In genomic region chrX:154370300-154370881, GRCh38 we compare ENCODE assay signal across 8 cellular contexts. TPM values are rescaled to one million over a fixed set of nuclear protein-coding genes. Genes with fewer than 3 reads are reported as not detected.
DNase-seq lines count a peak whose midpoint lies in the region; ATAC-seq, FAIRE-seq and TF ChIP-seq lines count a peak whose summit lies in the region.

No MANE protein-coding gene starts in this region.

- H3K4me1 ChIP-seq in ACC112 (ENCODE audit: control insufficient read depth, insufficient read depth, low read length, unreplicated experiment) (peaks cover 24% of the 10 kb centered on the region), HepG2 (ENCODE audit: insufficient read depth, low read length) (peaks cover 37% of the 10 kb centered on the region), tibial artery (peaks cover 0 to 48% (median 28%) of the 10 kb centered on the region in 4 donors)

- BruUV-seq in HepG2 (replicated peaks; lab: Mats Ljungman, UMichigan) = no TSS peak

- H3K36me3 ChIP-seq in ACC112 (ENCODE audit: insufficient read depth, low read length) = peaks cover 14% of the 10 kb centered on the region; the same call in 1 of the 2 replicates
- H3K36me3 ChIP-seq in HepG2 (replicated peaks in 1 of 2; ENCODE audit: control insufficient read depth in 1 of 2, insufficient read depth in 2 of 2, low read length in 2 of 2) = peaks cover 7 to 15% of the 10 kb centered on the region in 2 experiments; a peak in 4 of 5 replicates
- peaks cover 43 to 55% (median 44%) of the 10 kb centered on the region in 3 donors for H3K36me3 ChIP-seq in tibial artery

- POLR2A ChIA-PET in HepG2 (lab: Yijun Ruan, JAX) = interaction anchor here (0.7 to 3.0 kb wide), 9 partner anchors 9 to 172 kb away, joined by 3 to 17 read pairs (median 6); partner anchors contain the start of genes EMD, RPL10 and SLC10A3

- H3K4me2 ChIP-seq in HepG2 (ENCODE audit: low read depth, low read length) = peak overlapping the region; percentile 92

- peak overlapping the region; percentile 87 for H3K9ac ChIP-seq in HepG2 (ENCODE audit: insufficient read depth, low read depth, low read length)

- TF ChIP-seq CTCF in HFF-Myc (IDR thresholded peaks at IDR 0.05; ENCODE audit: low read depth, low read length, missing control alignments) (no peak), astrocyte of the spinal cord (IDR thresholded peaks at IDR 0.05; ENCODE audit: low read depth, low read length) (no peak), HepG2 (CRISPR knock-in tag; IDR thresholded peaks at IDR 0.05) (no peak), tibial artery (IDR thresholded peaks at IDR 0.05) (no peak)

- in situ Hi-C loops in astrocyte of the spinal cord (cut with HindIII; ENCODE audit: low sequenced_read_pairs) = no loop called here
- in situ Hi-C loops in HepG2 (cut with HindIII; ENCODE audit: extremely low pct_ligation_motif_present, low pct_unique_long_range_greater_than_20kb) = no loop called here

- intact Hi-C loops in HepG2 (cut with micrococcal nuclease; ENCODE audit: unreplicated experiment) (no loop called here), tibial artery (cut with DNase I; ENCODE audit: low total_unique reads) (no loop called here)

- H3K79me2 ChIP-seq in ACC112 (ENCODE audit: control insufficient read depth, insufficient read depth, low read length, unreplicated experiment) = peaks cover 68% of the 10 kb centered on the region
- peaks cover 22% of the 10 kb centered on the region for H3K79me2 ChIP-seq in HepG2 (ENCODE audit: insufficient read depth, low read length)

- H2AFZ ChIP-seq in ACC112 (ENCODE audit: low read length, unreplicated experiment) (no peak overlapping the region), HepG2 (ENCODE audit: low read length) (no peak overlapping the region)

- WGBS in HepG2 (ENCODE audit: low lambda C conversion rate) = no CpG with 5 or more reads among the region's 52 CpGs

- TF ChIP-seq POLR2A in HepG2 (IDR thresholded peaks at IDR 0.05; ENCODE audit: insufficient read depth in 1 of 2, low read depth in 2 of 2, low read length in 2 of 2) = no peak

- no peak for TF ChIP-seq RAD21 in HepG2 (CRISPR knock-in tag; IDR thresholded peaks at IDR 0.05)

- H3K27me3 ChIP-seq in ACC112 (ENCODE audit: insufficient read depth, low read length) (no peaks in the 10 kb centered on the region), HepG2 (ENCODE audit: control insufficient read depth in 1 of 2, insufficient read depth in 2 of 2, low read length in 2 of 2) (no peaks in the 10 kb centered on the region), tibial artery (no peaks in the 10 kb centered on the region)

- peaks cover 7% of the 10 kb centered on the region; the same call in 1 of the 2 replicates for H4K20me1 ChIP-seq in HepG2 (ENCODE audit: insufficient read depth, low read length)

- H3K4me3 ChIP-seq in ACC112 (ENCODE audit: low read depth, low read length) (peak overlapping the region; percentile 96), HFF-Myc (replicated peaks; ENCODE audit: low read depth, low read length) (peak overlapping the region; percentile 88), astrocyte of the spinal cord (ENCODE audit: low read depth, low read length) (peak overlapping the region; percentile 71), HepG2 (replicated peaks in 1 of 3; ENCODE audit: insufficient read depth in 1 of 3, low read depth in 2 of 3, low read length in 3 of 3) (peak overlapping the region; percentile 65 to 92 (median 80)), tibial artery (peak overlapping the region; percentile 78 to 85)

- H3K9me3 ChIP-seq in HepG2 (ENCODE audit: low read length) (no peaks in the 10 kb centered on the region), tibial artery (no peaks in the 10 kb centered on the region)

- CTCF ChIA-PET in HepG2 (lab: Yijun Ruan, JAX; ENCODE audit: low intra/inter-chr PET ratio, low total read pairs) = interaction anchor here (0.9 kb wide), 1 partner anchor 164 kb away, joined by 4 read pairs; no protein-coding TSS in a partner anchor

- TF ChIP-seq EP300 in HepG2 (IDR thresholded peaks at IDR 0.05; ENCODE audit: low read depth in 2 of 2, low read length in 2 of 2) (no peak), HepG2 (CRISPR knock-in tag; IDR thresholded peaks at IDR 0.05; ENCODE audit: borderline replicate concordance) (no peak)

- no peak for FAIRE-seq in HepG2 (lab: Jason Lieb, UNC)

- no peak for DNase-seq in HFF-Myc (ENCODE audit: extremely low read depth, low read depth)
- DNase-seq in astrocyte of the spinal cord (ENCODE audit: low read depth, low spot score) = no peak
- no peak for DNase-seq in HepG2 (ENCODE audit: low spot score)
- no peak for DNase-seq in tibial artery
- DNase-seq in ureter (ENCODE audit: low spot score) = no peak

- H3K27ac ChIP-seq in ACC112 (ENCODE audit: low read depth, low read length) = peak overlapping the region; percentile 100
- peak overlapping the region; percentile 77 for H3K27ac ChIP-seq in HepG2 (ENCODE audit: extremely low read length, insufficient read depth, low read length)
- H3K27ac ChIP-seq in tibial artery = peak overlapping the region; percentile 96 to 98

- no peak; the same call in 2 of the 3 replicates for ATAC-seq in HepG2
- no peak for ATAC-seq in GM21737 (IDR thresholded peaks at IDR 0.05; ENCODE audit: unreplicated experiment)
- no peak for ATAC-seq in activated CD4-positive, CD25-positive, alpha-beta regulatory T cell treated with anti-CD3 and anti-CD28 coated beads, Interleukin-2, amount 50 U/mL, for 24 hours

RNA-seq across cellular contexts. Expression of gene FLNA, which starts 4.0 kb away (rescaled TPM):
- total RNA-seq in HepG2 (2016; rRNA removed; fragmentation: Illumina TruSeq; extraction: Trizol) (119 and 174 TPM in 2 replicates), ureter (2,361 TPM)
- total RNA-seq in HepG2 (2016; cell fraction: cytosol; rRNA removed; fragmentation: Illumina TruSeq; extraction: Trizol; ENCODE audit: low read depth) = 13.2 and 13.4 TPM in 2 replicates
- 90.0 and 191 TPM in 2 replicates for total RNA-seq in HepG2 (2016; cell fraction: insoluble cytoplasmic fraction; rRNA removed; fragmentation: Illumina TruSeq; extraction: Trizol)
- 36.3 and 36.5 TPM in 2 replicates for total RNA-seq in HepG2 (2016; cell fraction: membrane; rRNA removed; fragmentation: Illumina TruSeq; extraction: Trizol)
- 184 and 199 TPM in 2 replicates for total RNA-seq in HepG2 (2016; cell fraction: nucleus; rRNA removed; fragmentation: Illumina TruSeq; extraction: Trizol)
- polyA plus RNA-seq in HepG2 (2011; rRNA removed) = 83.4 and 117 TPM in 2 replicates
- polyA plus RNA-seq in HepG2 (2011; cell fraction: cytosol; rRNA removed) = 51.4 and 75.1 TPM in 2 replicates
- polyA plus RNA-seq in HepG2 (2011; cell fraction: nucleus; rRNA removed) = 546 and 648 TPM in 2 replicates
- polyA plus RNA-seq in HepG2 (2012) = 102 and 157 TPM in 2 replicates
- 12.4 and 15.1 TPM in 2 replicates for polyA plus RNA-seq in HepG2 (2016; cell fraction: cytosol; fragmentation: Illumina TruSeq; extraction: Trizol; ENCODE audit: low read depth)
- 93.9 and 131 TPM in 2 replicates for polyA plus RNA-seq in HepG2 (2016; cell fraction: insoluble cytoplasmic fraction; fragmentation: Illumina TruSeq; extraction: Trizol; ENCODE audit: low read depth)
- polyA plus RNA-seq in HepG2 (2016; cell fraction: membrane; fragmentation: Illumina TruSeq; extraction: Trizol; ENCODE audit: low read depth) = 22.9 and 27.1 TPM in 2 replicates
- 309 and 326 TPM in 2 replicates for polyA plus RNA-seq in HepG2 (2016; cell fraction: nucleus; fragmentation: Illumina TruSeq; extraction: Trizol; ENCODE audit: insufficient read depth, low read depth)
- polyA minus RNA-seq in HepG2 (2011; rRNA and poly(A)+ RNA removed; ENCODE audit: low replicate concordance) = 637 and 802 TPM in 2 replicates
- 304 and 314 TPM in 2 replicates for polyA minus RNA-seq in HepG2 (2011; cell fraction: cytosol; rRNA and poly(A)+ RNA removed)
- 230 and 260 TPM in 2 replicates for polyA minus RNA-seq in HepG2 (2011; cell fraction: nucleus; rRNA and poly(A)+ RNA removed)

RNA-seq across cellular contexts. Expression of gene EMD, which starts 8.7 kb away (rescaled TPM):
- total RNA-seq in HepG2 (2016; rRNA removed; fragmentation: Illumina TruSeq; extraction: Trizol) = 10.4 and 14.5 TPM in 2 replicates
- 23.2 and 32.8 TPM in 2 replicates for total RNA-seq in HepG2 (2016; cell fraction: cytosol; rRNA removed; fragmentation: Illumina TruSeq; extraction: Trizol; ENCODE audit: low read depth)
- total RNA-seq in HepG2 (2016; cell fraction: insoluble cytoplasmic fraction; rRNA removed; fragmentation: Illumina TruSeq; extraction: Trizol) = 8.8 and 14.4 TPM in 2 replicates
- total RNA-seq in HepG2 (2016; cell fraction: membrane; rRNA removed; fragmentation: Illumina TruSeq; extraction: Trizol) = 27.8 and 36.0 TPM in 2 replicates
- 9.2 and 9.7 TPM in 2 replicates for total RNA-seq in HepG2 (2016; cell fraction: nucleus; rRNA removed; fragmentation: Illumina TruSeq; extraction: Trizol)
- 14.9 and 19.1 TPM in 2 replicates for polyA plus RNA-seq in HepG2 (2011; rRNA removed)
- 16.0 and 18.2 TPM in 2 replicates for polyA plus RNA-seq in HepG2 (2011; cell fraction: cytosol; rRNA removed)
- polyA plus RNA-seq in HepG2 (2011; cell fraction: nucleus; rRNA removed) = 49.8 and 50.2 TPM in 2 replicates
- polyA plus RNA-seq in HepG2 (2012) = 17.5 and 18.8 TPM in 2 replicates
- polyA plus RNA-seq in HepG2 (2016; cell fraction: cytosol; fragmentation: Illumina TruSeq; extraction: Trizol; ENCODE audit: low read depth) = 74.7 and 108 TPM in 2 replicates
- polyA plus RNA-seq in HepG2 (2016; cell fraction: insoluble cytoplasmic fraction; fragmentation: Illumina TruSeq; extraction: Trizol; ENCODE audit: low read depth) = 25.4 and 35.1 TPM in 2 replicates
- 69.7 and 96.5 TPM in 2 replicates for polyA plus RNA-seq in HepG2 (2016; cell fraction: membrane; fragmentation: Illumina TruSeq; extraction: Trizol; ENCODE audit: low read depth)
- 38.7 and 39.0 TPM in 2 replicates for polyA plus RNA-seq in HepG2 (2016; cell fraction: nucleus; fragmentation: Illumina TruSeq; extraction: Trizol; ENCODE audit: insufficient read depth, low read depth)
- 13.3 and 53.4 TPM in 2 replicates for polyA minus RNA-seq in HepG2 (2011; rRNA and poly(A)+ RNA removed; ENCODE audit: low replicate concordance)
- polyA minus RNA-seq in HepG2 (2011; cell fraction: cytosol; rRNA and poly(A)+ RNA removed) = 9.3 and 9.9 TPM in 2 replicates
- polyA minus RNA-seq in HepG2 (2011; cell fraction: nucleus; rRNA and poly(A)+ RNA removed) = 6.2 and 7.2 TPM in 2 replicates
- total RNA-seq in ureter = 80.4 TPM

RNA-seq across cellular contexts. Expression of gene RPL10, which starts 27.8 kb away (rescaled TPM):
- total RNA-seq in HepG2 (2016; rRNA removed; fragmentation: Illumina TruSeq; extraction: Trizol) (2,381 and 2,883 TPM in 2 replicates), ureter (3,238 TPM)
- total RNA-seq in HepG2 (2016; cell fraction: cytosol; rRNA removed; fragmentation: Illumina TruSeq; extraction: Trizol; ENCODE audit: low read depth) = 2,845 and 3,163 TPM in 2 replicates
- total RNA-seq in HepG2 (2016; cell fraction: insoluble cytoplasmic fraction; rRNA removed; fragmentation: Illumina TruSeq; extraction: Trizol) = 2,364 and 2,968 TPM in 2 replicates
- 6,021 and 6,074 TPM in 2 replicates for total RNA-seq in HepG2 (2016; cell fraction: membrane; rRNA removed; fragmentation: Illumina TruSeq; extraction: Trizol)
- 936 and 1,040 TPM in 2 replicates for total RNA-seq in HepG2 (2016; cell fraction: nucleus; rRNA removed; fragmentation: Illumina TruSeq; extraction: Trizol)
- polyA plus RNA-seq in HepG2 (2011; rRNA removed) = 4,713 and 5,167 TPM in 2 replicates
- 7,297 and 8,438 TPM in 2 replicates for polyA plus RNA-seq in HepG2 (2011; cell fraction: cytosol; rRNA removed)
- 1,715 and 1,756 TPM in 2 replicates for polyA plus RNA-seq in HepG2 (2011; cell fraction: nucleus; rRNA removed)
- polyA plus RNA-seq in HepG2 (2012) = 3,170 and 4,590 TPM in 2 replicates
- polyA plus RNA-seq in HepG2 (2016; cell fraction: cytosol; fragmentation: Illumina TruSeq; extraction: Trizol; ENCODE audit: low read depth) = 5,111 and 5,676 TPM in 2 replicates
- 3,496 and 3,549 TPM in 2 replicates for polyA plus RNA-seq in HepG2 (2016; cell fraction: insoluble cytoplasmic fraction; fragmentation: Illumina TruSeq; extraction: Trizol; ENCODE audit: low read depth)
- polyA plus RNA-seq in HepG2 (2016; cell fraction: membrane; fragmentation: Illumina TruSeq; extraction: Trizol; ENCODE audit: low read depth) = 7,184 and 7,370 TPM in 2 replicates
- 1,977 and 1,989 TPM in 2 replicates for polyA plus RNA-seq in HepG2 (2016; cell fraction: nucleus; fragmentation: Illumina TruSeq; extraction: Trizol; ENCODE audit: insufficient read depth, low read depth)
- polyA minus RNA-seq in HepG2 (2011; rRNA and poly(A)+ RNA removed; ENCODE audit: low replicate concordance) = 1,812 and 2,162 TPM in 2 replicates
- 929 and 970 TPM in 2 replicates for polyA minus RNA-seq in HepG2 (2011; cell fraction: cytosol; rRNA and poly(A)+ RNA removed)
- 272 and 332 TPM in 2 replicates for polyA minus RNA-seq in HepG2 (2011; cell fraction: nucleus; rRNA and poly(A)+ RNA removed)

RNA-seq across cellular contexts. Expression of gene DNASE1L1, which starts 38.7 kb away (rescaled TPM):
- total RNA-seq in HepG2 (2016; rRNA removed; fragmentation: Illumina TruSeq; extraction: Trizol) (4.6 and 4.7 TPM in 2 replicates), ureter (27.0 TPM)
- total RNA-seq in HepG2 (2016; cell fraction: cytosol; rRNA removed; fragmentation: Illumina TruSeq; extraction: Trizol; ENCODE audit: low read depth) = 3.2 and 3.4 TPM in 2 replicates
- 3.9 and 5.0 TPM in 2 replicates for total RNA-seq in HepG2 (2016; cell fraction: insoluble cytoplasmic fraction; rRNA removed; fragmentation: Illumina TruSeq; extraction: Trizol)
- 8.0 and 8.2 TPM in 2 replicates for total RNA-seq in HepG2 (2016; cell fraction: membrane; rRNA removed; fragmentation: Illumina TruSeq; extraction: Trizol)
- total RNA-seq in HepG2 (2016; cell fraction: nucleus; rRNA removed; fragmentation: Illumina TruSeq; extraction: Trizol) = 5.1 and 5.8 TPM in 2 replicates
- polyA plus RNA-seq in HepG2 (2011; rRNA removed) = 12.3 and 16.5 TPM in 2 replicates
- 13.3 and 15.2 TPM in 2 replicates for polyA plus RNA-seq in HepG2 (2011; cell fraction: cytosol; rRNA removed)
- polyA plus RNA-seq in HepG2 (2011; cell fraction: nucleus; rRNA removed) = 17.5 and 18.0 TPM in 2 replicates
- 8.0 and 11.7 TPM in 2 replicates for polyA plus RNA-seq in HepG2 (2012)
- polyA plus RNA-seq in HepG2 (2016; cell fraction: cytosol; fragmentation: Illumina TruSeq; extraction: Trizol; ENCODE audit: low read depth) = 4.0 and 4.8 TPM in 2 replicates
- 4.8 and 4.9 TPM in 2 replicates for polyA plus RNA-seq in HepG2 (2016; cell fraction: insoluble cytoplasmic fraction; fragmentation: Illumina TruSeq; extraction: Trizol; ENCODE audit: low read depth)
- 9.1 and 9.5 TPM in 2 replicates for polyA plus RNA-seq in HepG2 (2016; cell fraction: membrane; fragmentation: Illumina TruSeq; extraction: Trizol; ENCODE audit: low read depth)
- polyA plus RNA-seq in HepG2 (2016; cell fraction: nucleus; fragmentation: Illumina TruSeq; extraction: Trizol; ENCODE audit: insufficient read depth, low read depth) = 5.5 and 8.8 TPM in 2 replicates
- polyA minus RNA-seq in HepG2 (2011; rRNA and poly(A)+ RNA removed; ENCODE audit: low replicate concordance) = 24.1 and 42.4 TPM in 2 replicates
- polyA minus RNA-seq in HepG2 (2011; cell fraction: cytosol; rRNA and poly(A)+ RNA removed) = 5.9 and 6.7 TPM in 2 replicates
- 4.2 and 5.0 TPM in 2 replicates for polyA minus RNA-seq in HepG2 (2011; cell fraction: nucleus; rRNA and poly(A)+ RNA removed)

RNA-seq across cellular contexts. Expression of gene TAFAZZIN, which starts 40.9 kb away (rescaled TPM):
- total RNA-seq in HepG2 (2016; rRNA removed; fragmentation: Illumina TruSeq; extraction: Trizol) = 6.3 and 16.8 TPM in 2 replicates
- 5.9 and 8.5 TPM in 2 replicates for total RNA-seq in HepG2 (2016; cell fraction: cytosol; rRNA removed; fragmentation: Illumina TruSeq; extraction: Trizol; ENCODE audit: low read depth)
- total RNA-seq in HepG2 (2016; cell fraction: insoluble cytoplasmic fraction; rRNA removed; fragmentation: Illumina TruSeq; extraction: Trizol) = 4.8 and 17.3 TPM in 2 replicates
- 5.5 and 6.3 TPM in 2 replicates for total RNA-seq in HepG2 (2016; cell fraction: membrane; rRNA removed; fragmentation: Illumina TruSeq; extraction: Trizol)
- total RNA-seq in HepG2 (2016; cell fraction: nucleus; rRNA removed; fragmentation: Illumina TruSeq; extraction: Trizol) = 17.9 and 26.2 TPM in 2 replicates
- polyA plus RNA-seq in HepG2 (2011; rRNA removed) = 27.9 and 30.9 TPM in 2 replicates
- polyA plus RNA-seq in HepG2 (2011; cell fraction: cytosol; rRNA removed) = 8.7 and 11.6 TPM in 2 replicates
- 281 and 287 TPM in 2 replicates for polyA plus RNA-seq in HepG2 (2011; cell fraction: nucleus; rRNA removed)
- 16.8 and 21.1 TPM in 2 replicates for polyA plus RNA-seq in HepG2 (2012)
- 2.5 and 2.9 TPM in 2 replicates for polyA plus RNA-seq in HepG2 (2016; cell fraction: cytosol; fragmentation: Illumina TruSeq; extraction: Trizol; ENCODE audit: low read depth)
- 5.3 and 7.9 TPM in 2 replicates for polyA plus RNA-seq in HepG2 (2016; cell fraction: insoluble cytoplasmic fraction; fragmentation: Illumina TruSeq; extraction: Trizol; ENCODE audit: low read depth)
- 4.2 and 4.6 TPM in 2 replicates for polyA plus RNA-seq in HepG2 (2016; cell fraction: membrane; fragmentation: Illumina TruSeq; extraction: Trizol; ENCODE audit: low read depth)
- 70.8 TPM in 2 replicates for polyA plus RNA-seq in HepG2 (2016; cell fraction: nucleus; fragmentation: Illumina TruSeq; extraction: Trizol; ENCODE audit: insufficient read depth, low read depth)
- 16.6 and 35.2 TPM in 2 replicates for polyA minus RNA-seq in HepG2 (2011; rRNA and poly(A)+ RNA removed; ENCODE audit: low replicate concordance)
- polyA minus RNA-seq in HepG2 (2011; cell fraction: cytosol; rRNA and poly(A)+ RNA removed) = 7.0 and 7.2 TPM in 2 replicates
- polyA minus RNA-seq in HepG2 (2011; cell fraction: nucleus; rRNA and poly(A)+ RNA removed) = 23.2 and 28.2 TPM in 2 replicates
- 49.5 TPM for total RNA-seq in ureter

Comparison
In these comparisons a context has a peak if more than half of its experiments do, and no peak if none do; other contexts are left out.
1. RNA of gene FLNA, which starts 4.0 kb away (total RNA-seq): 2,361 TPM in ureter (single experiment); 13.2 to 199 TPM in HepG2; every median in the first group is over 10 times any median in the second.
2. Peak in every context shown above with its lines, with median percentiles within 50 percentile points of each other: H3K27ac ChIP-seq and H3K4me3 ChIP-seq.